In the genomic region with DNA sequence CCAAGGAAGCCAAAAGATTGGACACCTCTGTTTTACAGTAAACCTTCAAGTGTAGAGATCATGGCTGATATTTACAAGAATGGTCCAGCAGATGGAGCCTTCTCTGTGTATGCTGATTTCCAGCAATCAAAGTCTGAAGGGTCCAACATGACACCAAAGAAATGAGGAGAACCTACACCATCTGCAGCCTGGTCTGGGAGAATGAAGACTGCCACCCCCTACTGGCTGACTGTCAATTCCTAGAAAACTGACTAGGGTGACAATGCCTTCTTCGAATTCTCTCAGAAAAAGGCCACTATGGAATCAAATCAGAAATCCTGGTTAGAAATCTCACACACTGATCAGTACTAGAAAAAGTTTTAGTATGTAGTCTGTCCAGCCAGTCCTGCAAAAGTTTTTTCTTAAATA, we compare ENCODE assay signal across 8 cellular contexts.
DNase-seq lines count a peak whose midpoint lies in the region; ATAC-seq, FAIRE-seq and TF ChIP-seq lines count a peak whose summit lies in the region.

No MANE protein-coding gene starts in this region.

- 65 to 73% methylated on average over 1 of the region's 1 CpG for WGBS in upper lobe of left lung, 2 donors

- no peak overlapping the region for H3K4me3 ChIP-seq in AG04450 (ENCODE audit: low read depth, low read length)
- no peak overlapping the region for H3K4me3 ChIP-seq in astrocyte (ENCODE audit: insufficient read depth, low read depth, low read length)
- H3K4me3 ChIP-seq in upper lobe of left lung, result no peak overlapping the region

- peak; percentile 60 for TF ChIP-seq CTCF in AG04450 (IDR thresholded peaks at IDR 0.05; ENCODE audit: low read depth, low read length)
- peak; percentile 48 for TF ChIP-seq CTCF in GM12873 (IDR thresholded peaks at IDR 0.05; ENCODE audit: insufficient read depth, low read depth, low read length, missing control alignments)
- TF ChIP-seq CTCF in astrocyte (IDR thresholded peaks at IDR 0.05; ENCODE audit: insufficient read depth, low read depth, low read length), result peak; percentile 52
- TF ChIP-seq CTCF in upper lobe of left lung (IDR thresholded peaks at IDR 0.05), result peak; percentile 17 to 56 (median 34)

- CTCF ChIA-PET in AG04450 (lab: Charles Lee), result interaction anchor here (0.6 to 1.6 kb wide), 10 partner anchors 9 to 603 kb away, joined by 3 to 7 read pairs (median 3); no protein-coding TSS in a partner anchor

- H2AFZ ChIP-seq in astrocyte (ENCODE audit: low read depth, low read length), result no peak overlapping the region

- no peak overlapping the region for H3K4me2 ChIP-seq in astrocyte (ENCODE audit: low read length)

- no peaks in the 10 kb centered on the region for H3K36me3 Mint-ChIP-seq in astrocyte (ENCODE audit: low read depth, unreplicated experiment)
- no peaks in the 10 kb centered on the region for H3K36me3 Mint-ChIP-seq in activated T-cell treated with anti-CD3 and anti-CD28 coated beads, Interleukin-2, amount 50 U/mL, for 4 hours (ENCODE audit: insufficient read depth)
- no peaks in the 10 kb centered on the region for H3K36me3 Mint-ChIP-seq in activated CD4-positive, alpha-beta T cell treated with anti-CD3 and anti-CD28 coated beads, Interleukin-2, amount 10 ng/mL, durations not matched to agents 24 days and 14 days (ENCODE audit: low read depth)

- H3K36me3 ChIP-seq in astrocyte (ENCODE audit: insufficient read depth, low read length) (no peaks in the 10 kb centered on the region), upper lobe of left lung (no peaks in the 10 kb centered on the region)

- peak; percentile 16 for DNase-seq in AG04450 (ENCODE audit: low read depth, low spot score)
- DNase-seq in NCI-H2171 treated with DMSO at 0.1 percent for 48 hours (lab: John Stamatoyannopoulos, UW), result peak; percentile 55
- DNase-seq in astrocyte (ENCODE audit: low read depth), result peak; percentile 49
- DNase-seq in iPS DF 4.7 (ENCODE audit: extremely low read depth, low spot score), result peak; percentile 25
- no peak for DNase-seq in upper lobe of left lung
- no peak for DNase-seq in activated T-cell treated with anti-CD3 and anti-CD28 coated beads, Interleukin-2, amount 50 U/mL, for 4 hours
- DNase-seq in activated CD4-positive, alpha-beta T cell treated with anti-CD3 and anti-CD28 coated beads, Interleukin-2, amount 10 ng/mL, durations not matched to agents 24 days and 14 days, result no peak

- no peak overlapping the region for H3K27ac ChIP-seq in AG04450 (ENCODE audit: low read depth, low read length)
- H3K27ac ChIP-seq in astrocyte (ENCODE audit: low read depth, low read length), result no peak overlapping the region
- H3K27ac ChIP-seq in upper lobe of left lung, result no peak overlapping the region

- ATAC-seq in upper lobe of left lung (ENCODE audit: low FRiP score in 2 of 2), result peak in 1 of 2 donors; percentile 64
- no peak for ATAC-seq in activated T-cell treated with anti-CD3 and anti-CD28 coated beads, Interleukin-2, amount 50 U/mL, for 4 hours

- H3K79me2 ChIP-seq in astrocyte (ENCODE audit: insufficient read depth, low read length), result peaks cover 43% of the 10 kb centered on the region

- POLR2A ChIA-PET in AG04450 (lab: Yijun Ruan, JAX), result no interaction called here

- FAIRE-seq in astrocyte (lab: Jason Lieb, UNC), result no peak

- TF ChIP-seq POLR2A in upper lobe of left lung (IDR thresholded peaks at IDR 0.05), result no peak

- peaks cover 10% of the 10 kb centered on the region for H3K4me1 Mint-ChIP-seq in astrocyte (ENCODE audit: low read depth, unreplicated experiment)
- H3K4me1 Mint-ChIP-seq in activated T-cell treated with anti-CD3 and anti-CD28 coated beads, Interleukin-2, amount 50 U/mL, for 4 hours (ENCODE audit: low read depth), result no peaks in the 10 kb centered on the region
- H3K4me1 Mint-ChIP-seq in activated CD4-positive, alpha-beta T cell treated with anti-CD3 and anti-CD28 coated beads, Interleukin-2, amount 10 ng/mL, durations not matched to agents 24 days and 14 days, result no peaks in the 10 kb centered on the region

- H3K9ac ChIP-seq in astrocyte (ENCODE audit: low read length), result no peak overlapping the region

- no peaks in the 10 kb centered on the region for H3K27me3 ChIP-seq in AG04450 (ENCODE audit: control insufficient read depth, insufficient read depth, low read length)
- H3K27me3 ChIP-seq in astrocyte (ENCODE audit: insufficient read depth, low read length), result no peaks in the 10 kb centered on the region
- no peaks in the 10 kb centered on the region for H3K27me3 ChIP-seq in upper lobe of left lung

- intact Hi-C loops in activated CD4-positive, alpha-beta T cell treated with anti-CD3 and anti-CD28 coated beads, Interleukin-2, amount 10 ng/mL, durations not matched to agents 24 days and 14 days (cut with micrococcal nuclease), result no loop called here

- no peaks in the 10 kb centered on the region for H3K27me3 Mint-ChIP-seq in astrocyte (ENCODE audit: low read depth, unreplicated experiment)
- peaks cover 26% of the 10 kb centered on the region for H3K27me3 Mint-ChIP-seq in activated T-cell treated with anti-CD3 and anti-CD28 coated beads, Interleukin-2, amount 50 U/mL, for 4 hours (ENCODE audit: low read depth)
- peaks cover 14% of the 10 kb centered on the region for H3K27me3 Mint-ChIP-seq in activated CD4-positive, alpha-beta T cell treated with anti-CD3 and anti-CD28 coated beads, Interleukin-2, amount 10 ng/mL, durations not matched to agents 24 days and 14 days

- no peak overlapping the region for H3K27ac Mint-ChIP-seq in astrocyte (ENCODE audit: unreplicated experiment)
- no peak overlapping the region for H3K27ac Mint-ChIP-seq in activated CD4-positive, alpha-beta T cell treated with anti-CD3 and anti-CD28 coated beads, Interleukin-2, amount 10 ng/mL, durations not matched to agents 24 days and 14 days

- H3K4me1 ChIP-seq in astrocyte (ENCODE audit: insufficient read depth, low read length), result no peaks in the 10 kb centered on the region
- H3K4me1 ChIP-seq in upper lobe of left lung, result peaks cover 0 to 4% (median 0%) of the 10 kb centered on the region in 4 donors

- peaks cover 35% of the 10 kb centered on the region for H4K20me1 ChIP-seq in astrocyte (ENCODE audit: insufficient read depth, low read length)

- H3K4me3 Mint-ChIP-seq in astrocyte (ENCODE audit: unreplicated experiment), result no peak overlapping the region
- H3K4me3 Mint-ChIP-seq in activated T-cell treated with anti-CD3 and anti-CD28 coated beads, Interleukin-2, amount 50 U/mL, for 4 hours, result no peak overlapping the region
- H3K4me3 Mint-ChIP-seq in activated CD4-positive, alpha-beta T cell treated with anti-CD3 and anti-CD28 coated beads, Interleukin-2, amount 10 ng/mL, durations not matched to agents 24 days and 14 days, result no peak overlapping the region

- H3K9me3 Mint-ChIP-seq in astrocyte (ENCODE audit: unreplicated experiment), result peaks cover 3% of the 10 kb centered on the region
- H3K9me3 Mint-ChIP-seq in activated T-cell treated with anti-CD3 and anti-CD28 coated beads, Interleukin-2, amount 50 U/mL, for 4 hours, result no peaks in the 10 kb centered on the region
- no peaks in the 10 kb centered on the region for H3K9me3 Mint-ChIP-seq in activated CD4-positive, alpha-beta T cell treated with anti-CD3 and anti-CD28 coated beads, Interleukin-2, amount 10 ng/mL, durations not matched to agents 24 days and 14 days

- no peak for TF ChIP-seq EP300 in upper lobe of left lung (IDR thresholded peaks at IDR 0.05)

- no peaks in the 10 kb centered on the region for H3K9me3 ChIP-seq in AG04450 (ENCODE audit: control insufficient read depth, insufficient read depth, low read length)
- no peaks in the 10 kb centered on the region for H3K9me3 ChIP-seq in astrocyte (ENCODE audit: insufficient read depth, low read depth, low read length)
- no peaks in the 10 kb centered on the region for H3K9me3 ChIP-seq in upper lobe of left lung

Comparison
In these comparisons a context has a peak if more than half of its experiments do, and no peak if none do; other contexts are left out.
1. DNase-seq: peak in AG04450 (single experiment), NCI-H2171 treated with DMSO at 0.1 percent for 48 hours (single experiment), astrocyte (single experiment) and iPS DF 4.7 (single experiment); none in upper lobe of left lung (0 of 2), activated T-cell treated with anti-CD3 and anti-CD28 coated beads, Interleukin-2, amount 50 U/mL, for 4 hours (single experiment) and activated CD4-positive, alpha-beta T cell treated with anti-CD3 and anti-CD28 coated beads, Interleukin-2, amount 10 ng/mL, durations not matched to agents 24 days and 14 days (single experiment).
2. Peak in every context shown above with its lines, with median percentiles within 50 percentile points of each other: CTCF ChIP-seq.